Comparison of ENCODE assay signal across 1 cellular context in the genomic region with DNA sequence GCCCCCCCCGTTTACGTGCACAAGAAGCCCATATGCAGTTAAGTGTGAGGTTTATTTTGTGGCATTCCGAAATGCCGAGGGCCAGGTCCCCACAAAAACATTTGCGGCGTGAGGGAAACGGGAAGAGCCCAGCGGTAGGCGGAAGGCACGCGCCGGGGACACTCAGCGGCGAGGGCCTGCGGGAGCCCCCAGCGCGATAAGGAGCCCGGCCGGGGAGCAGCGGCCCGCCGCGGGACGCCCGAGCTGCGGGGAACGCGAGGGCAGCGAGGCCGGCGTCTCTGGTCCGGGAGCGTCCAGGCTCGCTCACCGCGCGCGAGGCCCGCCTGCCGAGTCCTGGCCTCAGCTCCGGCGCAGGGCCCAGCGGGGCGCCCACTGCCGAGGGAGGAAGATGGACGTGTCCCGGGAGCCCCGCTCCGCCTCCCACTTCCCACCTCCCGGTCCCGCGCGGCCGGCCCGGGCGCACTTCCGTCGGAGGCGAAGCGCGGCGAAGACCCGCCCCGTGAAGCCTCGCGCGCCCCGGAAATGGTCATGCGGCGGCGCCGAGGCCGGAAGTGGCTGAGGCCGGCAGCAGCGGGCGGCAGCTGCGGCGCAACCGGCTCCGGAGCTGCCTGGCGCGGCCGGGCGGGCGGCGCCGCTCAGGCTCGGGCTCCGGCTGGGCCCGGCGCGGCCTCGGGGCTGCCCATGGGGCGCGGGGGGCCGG.
TF ChIP-seq lines count a peak whose summit lies in the region.

A gene with protein sequence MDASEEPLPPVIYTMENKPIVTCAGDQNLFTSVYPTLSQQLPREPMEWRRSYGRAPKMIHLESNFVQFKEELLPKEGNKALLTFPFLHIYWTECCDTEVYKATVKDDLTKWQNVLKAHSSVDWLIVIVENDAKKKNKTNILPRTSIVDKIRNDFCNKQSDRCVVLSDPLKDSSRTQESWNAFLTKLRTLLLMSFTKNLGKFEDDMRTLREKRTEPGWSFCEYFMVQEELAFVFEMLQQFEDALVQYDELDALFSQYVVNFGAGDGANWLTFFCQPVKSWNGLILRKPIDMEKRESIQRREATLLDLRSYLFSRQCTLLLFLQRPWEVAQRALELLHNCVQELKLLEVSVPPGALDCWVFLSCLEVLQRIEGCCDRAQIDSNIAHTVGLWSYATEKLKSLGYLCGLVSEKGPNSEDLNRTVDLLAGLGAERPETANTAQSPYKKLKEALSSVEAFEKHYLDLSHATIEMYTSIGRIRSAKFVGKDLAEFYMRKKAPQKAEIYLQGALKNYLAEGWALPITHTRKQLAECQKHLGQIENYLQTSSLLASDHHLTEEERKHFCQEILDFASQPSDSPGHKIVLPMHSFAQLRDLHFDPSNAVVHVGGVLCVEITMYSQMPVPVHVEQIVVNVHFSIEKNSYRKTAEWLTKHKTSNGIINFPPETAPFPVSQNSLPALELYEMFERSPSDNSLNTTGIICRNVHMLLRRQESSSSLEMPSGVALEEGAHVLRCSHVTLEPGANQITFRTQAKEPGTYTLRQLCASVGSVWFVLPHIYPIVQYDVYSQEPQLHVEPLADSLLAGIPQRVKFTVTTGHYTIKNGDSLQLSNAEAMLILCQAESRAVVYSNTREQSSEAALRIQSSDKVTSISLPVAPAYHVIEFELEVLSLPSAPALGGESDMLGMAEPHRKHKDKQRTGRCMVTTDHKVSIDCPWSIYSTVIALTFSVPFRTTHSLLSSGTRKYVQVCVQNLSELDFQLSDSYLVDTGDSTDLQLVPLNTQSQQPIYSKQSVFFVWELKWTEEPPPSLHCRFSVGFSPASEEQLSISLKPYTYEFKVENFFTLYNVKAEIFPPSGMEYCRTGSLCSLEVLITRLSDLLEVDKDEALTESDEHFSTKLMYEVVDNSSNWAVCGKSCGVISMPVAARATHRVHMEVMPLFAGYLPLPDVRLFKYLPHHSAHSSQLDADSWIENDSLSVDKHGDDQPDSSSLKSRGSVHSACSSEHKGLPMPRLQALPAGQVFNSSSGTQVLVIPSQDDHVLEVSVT (plus strand): TSS at position 536 of the 700 bp plus-strand sequence. CDS start 185 bp downstream, outside the sequence.

TF ChIP-seq in HepG2, 621 proteins besides CTCF, POLR2A, EP300 and RAD21 (continued from another document and continues in another):
- TF ChIP-seq, protein P1, sequence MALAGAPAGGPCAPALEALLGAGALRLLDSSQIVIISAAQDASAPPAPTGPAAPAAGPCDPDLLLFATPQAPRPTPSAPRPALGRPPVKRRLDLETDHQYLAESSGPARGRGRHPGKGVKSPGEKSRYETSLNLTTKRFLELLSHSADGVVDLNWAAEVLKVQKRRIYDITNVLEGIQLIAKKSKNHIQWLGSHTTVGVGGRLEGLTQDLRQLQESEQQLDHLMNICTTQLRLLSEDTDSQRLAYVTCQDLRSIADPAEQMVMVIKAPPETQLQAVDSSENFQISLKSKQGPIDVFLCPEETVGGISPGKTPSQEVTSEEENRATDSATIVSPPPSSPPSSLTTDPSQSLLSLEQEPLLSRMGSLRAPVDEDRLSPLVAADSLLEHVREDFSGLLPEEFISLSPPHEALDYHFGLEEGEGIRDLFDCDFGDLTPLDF (CRISPR knock-in tag; IDR thresholded peaks at IDR 0.05): no peak
- TF ChIP-seq, protein P2, sequence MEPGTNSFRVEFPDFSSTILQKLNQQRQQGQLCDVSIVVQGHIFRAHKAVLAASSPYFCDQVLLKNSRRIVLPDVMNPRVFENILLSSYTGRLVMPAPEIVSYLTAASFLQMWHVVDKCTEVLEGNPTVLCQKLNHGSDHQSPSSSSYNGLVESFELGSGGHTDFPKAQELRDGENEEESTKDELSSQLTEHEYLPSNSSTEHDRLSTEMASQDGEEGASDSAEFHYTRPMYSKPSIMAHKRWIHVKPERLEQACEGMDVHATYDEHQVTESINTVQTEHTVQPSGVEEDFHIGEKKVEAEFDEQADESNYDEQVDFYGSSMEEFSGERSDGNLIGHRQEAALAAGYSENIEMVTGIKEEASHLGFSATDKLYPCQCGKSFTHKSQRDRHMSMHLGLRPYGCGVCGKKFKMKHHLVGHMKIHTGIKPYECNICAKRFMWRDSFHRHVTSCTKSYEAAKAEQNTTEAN (CRISPR knock-in tag; conservative IDR thresholded peaks at IDR 0.05): no peak
- TF ChIP-seq ZNF10 (CRISPR knock-in tag; IDR thresholded peaks at IDR 0.05; ENCODE audit: borderline replicate concordance, low read depth): no peak
- TF ChIP-seq SP1 (IDR thresholded peaks at IDR 0.05): no peak
- TF ChIP-seq SP1 (CRISPR knock-in tag; IDR thresholded peaks at IDR 0.05): peak; percentile 55
- TF ChIP-seq STAT5B (CRISPR knock-in tag; IDR thresholded peaks at IDR 0.05): no peak
- TF ChIP-seq RXRA (CRISPR knock-in tag; IDR thresholded peaks at IDR 0.05): no peak
- no peak for TF ChIP-seq GTF2F1 (IDR thresholded peaks at IDR 0.05; ENCODE audit: low read length)
- TF ChIP-seq, protein P3, sequence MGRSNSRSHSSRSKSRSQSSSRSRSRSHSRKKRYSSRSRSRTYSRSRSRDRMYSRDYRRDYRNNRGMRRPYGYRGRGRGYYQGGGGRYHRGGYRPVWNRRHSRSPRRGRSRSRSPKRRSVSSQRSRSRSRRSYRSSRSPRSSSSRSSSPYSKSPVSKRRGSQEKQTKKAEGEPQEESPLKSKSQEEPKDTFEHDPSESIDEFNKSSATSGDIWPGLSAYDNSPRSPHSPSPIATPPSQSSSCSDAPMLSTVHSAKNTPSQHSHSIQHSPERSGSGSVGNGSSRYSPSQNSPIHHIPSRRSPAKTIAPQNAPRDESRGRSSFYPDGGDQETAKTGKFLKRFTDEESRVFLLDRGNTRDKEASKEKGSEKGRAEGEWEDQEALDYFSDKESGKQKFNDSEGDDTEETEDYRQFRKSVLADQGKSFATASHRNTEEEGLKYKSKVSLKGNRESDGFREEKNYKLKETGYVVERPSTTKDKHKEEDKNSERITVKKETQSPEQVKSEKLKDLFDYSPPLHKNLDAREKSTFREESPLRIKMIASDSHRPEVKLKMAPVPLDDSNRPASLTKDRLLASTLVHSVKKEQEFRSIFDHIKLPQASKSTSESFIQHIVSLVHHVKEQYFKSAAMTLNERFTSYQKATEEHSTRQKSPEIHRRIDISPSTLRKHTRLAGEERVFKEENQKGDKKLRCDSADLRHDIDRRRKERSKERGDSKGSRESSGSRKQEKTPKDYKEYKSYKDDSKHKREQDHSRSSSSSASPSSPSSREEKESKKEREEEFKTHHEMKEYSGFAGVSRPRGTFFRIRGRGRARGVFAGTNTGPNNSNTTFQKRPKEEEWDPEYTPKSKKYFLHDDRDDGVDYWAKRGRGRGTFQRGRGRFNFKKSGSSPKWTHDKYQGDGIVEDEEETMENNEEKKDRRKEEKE (IDR thresholded peaks at IDR 0.05): no peak
- TF ChIP-seq, protein P4, sequence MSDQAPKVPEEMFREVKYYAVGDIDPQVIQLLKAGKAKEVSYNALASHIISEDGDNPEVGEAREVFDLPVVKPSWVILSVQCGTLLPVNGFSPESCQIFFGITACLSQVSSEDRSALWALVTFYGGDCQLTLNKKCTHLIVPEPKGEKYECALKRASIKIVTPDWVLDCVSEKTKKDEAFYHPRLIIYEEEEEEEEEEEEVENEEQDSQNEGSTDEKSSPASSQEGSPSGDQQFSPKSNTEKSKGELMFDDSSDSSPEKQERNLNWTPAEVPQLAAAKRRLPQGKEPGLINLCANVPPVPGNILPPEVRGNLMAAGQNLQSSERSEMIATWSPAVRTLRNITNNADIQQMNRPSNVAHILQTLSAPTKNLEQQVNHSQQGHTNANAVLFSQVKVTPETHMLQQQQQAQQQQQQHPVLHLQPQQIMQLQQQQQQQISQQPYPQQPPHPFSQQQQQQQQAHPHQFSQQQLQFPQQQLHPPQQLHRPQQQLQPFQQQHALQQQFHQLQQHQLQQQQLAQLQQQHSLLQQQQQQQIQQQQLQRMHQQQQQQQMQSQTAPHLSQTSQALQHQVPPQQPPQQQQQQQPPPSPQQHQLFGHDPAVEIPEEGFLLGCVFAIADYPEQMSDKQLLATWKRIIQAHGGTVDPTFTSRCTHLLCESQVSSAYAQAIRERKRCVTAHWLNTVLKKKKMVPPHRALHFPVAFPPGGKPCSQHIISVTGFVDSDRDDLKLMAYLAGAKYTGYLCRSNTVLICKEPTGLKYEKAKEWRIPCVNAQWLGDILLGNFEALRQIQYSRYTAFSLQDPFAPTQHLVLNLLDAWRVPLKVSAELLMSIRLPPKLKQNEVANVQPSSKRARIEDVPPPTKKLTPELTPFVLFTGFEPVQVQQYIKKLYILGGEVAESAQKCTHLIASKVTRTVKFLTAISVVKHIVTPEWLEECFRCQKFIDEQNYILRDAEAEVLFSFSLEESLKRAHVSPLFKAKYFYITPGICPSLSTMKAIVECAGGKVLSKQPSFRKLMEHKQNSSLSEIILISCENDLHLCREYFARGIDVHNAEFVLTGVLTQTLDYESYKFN (CRISPR knock-in tag; conservative IDR thresholded peaks at IDR 0.05): no peak
- TF ChIP-seq ZNF34 (CRISPR knock-in tag; IDR thresholded peaks at IDR 0.05; ENCODE audit: borderline replicate concordance): no peak
- TF ChIP-seq PCBP2 (optimal IDR thresholded peaks at IDR 0.05; ENCODE audit: low read depth, low read length, poor library complexity, severe bottlenecking): no peak
- no peak for TF ChIP-seq HOXA5 (CRISPR knock-in tag; IDR thresholded peaks at IDR 0.05)
- TF ChIP-seq, protein P5, sequence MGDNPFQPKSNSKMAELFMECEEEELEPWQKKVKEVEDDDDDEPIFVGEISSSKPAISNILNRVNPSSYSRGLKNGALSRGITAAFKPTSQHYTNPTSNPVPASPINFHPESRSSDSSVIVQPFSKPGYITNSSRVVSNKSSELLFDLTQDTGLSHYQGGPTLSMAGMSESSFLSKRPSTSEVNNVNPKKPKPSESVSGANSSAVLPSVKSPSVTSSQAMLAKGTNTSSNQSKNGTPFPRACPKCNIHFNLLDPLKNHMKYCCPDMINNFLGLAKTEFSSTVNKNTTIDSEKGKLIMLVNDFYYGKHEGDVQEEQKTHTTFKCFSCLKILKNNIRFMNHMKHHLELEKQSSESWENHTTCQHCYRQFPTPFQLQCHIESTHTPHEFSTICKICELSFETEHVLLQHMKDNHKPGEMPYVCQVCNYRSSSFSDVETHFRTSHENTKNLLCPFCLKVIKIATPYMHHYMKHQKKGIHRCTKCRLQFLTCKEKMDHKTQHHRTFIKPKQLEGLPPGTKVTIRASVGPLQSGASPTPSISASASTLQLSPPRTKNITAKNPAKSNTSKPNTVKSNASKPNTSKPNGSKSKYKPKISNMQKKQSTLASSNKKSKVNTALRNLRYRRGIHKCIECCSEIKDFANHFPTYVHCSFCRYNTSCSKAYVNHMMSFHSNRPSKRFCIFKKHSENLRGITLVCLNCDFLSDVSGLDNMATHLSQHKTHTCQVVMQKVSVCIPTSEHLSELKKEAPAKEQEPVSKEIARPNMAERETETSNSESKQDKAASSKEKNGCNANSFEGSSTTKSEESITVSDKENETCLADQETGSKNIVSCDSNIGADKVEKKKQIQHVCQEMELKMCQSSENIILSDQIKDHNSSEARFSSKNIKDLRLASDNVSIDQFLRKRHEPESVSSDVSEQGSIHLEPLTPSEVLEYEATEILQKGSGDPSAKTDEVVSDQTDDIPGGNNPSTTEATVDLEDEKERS (CRISPR knock-in tag; IDR thresholded peaks at IDR 0.05): no peak
- TF ChIP-seq, protein P6, sequence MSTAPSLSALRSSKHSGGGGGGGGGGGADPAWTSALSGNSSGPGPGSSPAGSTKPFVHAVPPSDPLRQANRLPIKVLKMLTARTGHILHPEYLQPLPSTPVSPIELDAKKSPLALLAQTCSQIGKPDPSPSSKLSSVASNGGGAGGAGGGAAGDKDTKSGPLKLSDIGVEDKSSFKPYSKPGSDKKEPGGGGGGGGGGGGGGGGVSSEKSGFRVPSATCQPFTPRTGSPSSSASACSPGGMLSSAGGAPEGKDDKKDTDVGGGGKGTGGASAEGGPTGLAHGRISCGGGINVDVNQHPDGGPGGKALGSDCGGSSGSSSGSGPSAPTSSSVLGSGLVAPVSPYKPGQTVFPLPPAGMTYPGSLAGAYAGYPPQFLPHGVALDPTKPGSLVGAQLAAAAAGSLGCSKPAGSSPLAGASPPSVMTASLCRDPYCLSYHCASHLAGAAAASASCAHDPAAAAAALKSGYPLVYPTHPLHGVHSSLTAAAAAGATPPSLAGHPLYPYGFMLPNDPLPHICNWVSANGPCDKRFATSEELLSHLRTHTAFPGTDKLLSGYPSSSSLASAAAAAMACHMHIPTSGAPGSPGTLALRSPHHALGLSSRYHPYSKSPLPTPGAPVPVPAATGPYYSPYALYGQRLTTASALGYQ (CRISPR knock-in tag; IDR thresholded peaks at IDR 0.05): no peak
- peak; percentile 88 for TF ChIP-seq PHF8 (CRISPR knock-in tag; IDR thresholded peaks at IDR 0.05)
